Comparison of ENCODE assay signal across 7 cellular contexts in genomic region chr18:23800902-23801301, GRCh38.
"Had no signal": no experiment of that assay in that cellular context is flagged by ENCODE, and none has a peak within 500 bp of the region (broad histone marks: within the 10 kb centered on the region; RNA-seq: fewer than 3 reads in every experiment).

No MANE protein-coding gene starts in this region.

- H3K4me1 Mint-ChIP-seq: IgD-negative memory B cell had no signal

- ATAC-seq: HepG2 had no signal

- DNase-seq: IMR-90, KBM-7, KG1 had no signal

- H3K27ac ChIP-seq: HL-60 had no signal

- H3K4me3 Mint-ChIP-seq: IgD-negative memory B cell had no signal

- H3K36me3 Mint-ChIP-seq: IgD-negative memory B cell had no signal

- FAIRE-seq: HepG2, HTR-8/SVneo had no signal

- H3K27ac Mint-ChIP-seq: IgD-negative memory B cell had no signal
